In the genomic region with DNA sequence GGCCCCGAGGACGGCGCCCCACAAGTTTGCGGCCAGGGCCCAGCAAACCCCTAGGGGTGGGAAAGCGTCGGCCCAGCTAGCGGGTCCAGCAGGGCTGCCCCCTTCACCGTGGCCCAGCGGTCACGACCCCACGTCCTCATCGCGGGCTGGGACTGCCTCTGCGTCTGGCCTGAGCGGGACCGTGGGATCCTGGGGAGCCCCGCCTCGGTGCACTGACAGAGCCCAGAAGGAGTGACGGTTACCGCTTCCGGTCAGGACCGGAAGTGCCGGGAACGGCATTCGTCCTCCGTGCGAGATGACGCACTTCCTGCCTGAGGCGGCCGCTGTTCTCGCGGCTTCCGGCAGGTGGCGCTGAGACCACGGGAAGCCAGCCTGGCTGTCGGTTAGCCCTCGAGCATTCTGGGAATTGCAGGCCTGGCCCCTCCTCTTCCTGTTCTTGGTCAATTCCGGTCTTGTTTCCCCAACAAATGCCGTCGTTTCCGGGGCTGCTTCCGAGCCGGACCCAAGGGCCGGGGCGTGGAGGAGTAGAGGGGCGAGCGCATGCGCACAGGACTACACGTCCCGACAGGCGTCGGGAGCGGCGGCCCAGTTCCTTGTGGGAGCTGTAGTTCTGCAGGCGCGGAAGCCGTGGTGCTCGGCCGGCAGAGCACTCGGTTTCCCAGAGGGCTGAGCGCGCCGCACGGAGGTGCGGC, we compare ENCODE assay signal across 8 cellular contexts. TPM values are rescaled to one million over a fixed set of nuclear protein-coding genes. Genes with fewer than 3 reads are reported as not detected.
A peak's percentile ranks its signal among the peaks of the same experiment; 100 is the strongest.
DNase-seq lines count a peak whose midpoint lies in the region; ATAC-seq and TF ChIP-seq lines count a peak whose summit lies in the region.

Gene TSSC4 (plus strand): TSS at position 682 of the 692 bp plus-strand sequence. CDS start 1,884 bp downstream, outside the sequence.

- H3K27ac ChIP-seq in right atrium auricular region (peak within 1 kb of the TSS; percentile 95), vagina (peak within 1 kb of the TSS; percentile 96)

- peak within 1 kb of the TSS; percentile 66 to 81 for H3K4me3 ChIP-seq in right atrium auricular region
- peak within 1 kb of the TSS; percentile 87 to 97 for H3K4me3 ChIP-seq in vagina

- in situ Hi-C loops in GM13977 (cut with MboI; ENCODE audit: low pct_unique_long_range_greater_than_20kb, low sequenced_read_pairs, unreplicated experiment), result loop anchor here (25.0 kb wide), 1 partner anchor 213 kb away; no protein-coding TSS in a partner anchor

- H3K27me3 ChIP-seq in right atrium auricular region (no peaks in the 10 kb centered on the region), vagina (no peaks in the 10 kb centered on the region)

- TF ChIP-seq CTCF in GM13977 (IDR thresholded peaks at IDR 0.05; ENCODE audit: extremely low read depth, insufficient read depth, missing control alignments), result peak; percentile 100
- TF ChIP-seq CTCF in right atrium auricular region (IDR thresholded peaks at IDR 0.05), result peak; percentile 81 to 97
- peak; percentile 95 to 97 (median 96) for TF ChIP-seq CTCF in vagina (IDR thresholded peaks at IDR 0.05)

- H3K4me1 ChIP-seq in right atrium auricular region, result peaks cover 0 to 27% of the 10 kb centered on the region in 2 donors
- H3K4me1 ChIP-seq in vagina, result peaks cover 37% of the 10 kb centered on the region

- H3K9me3 ChIP-seq in right atrium auricular region, result no peaks in the 10 kb centered on the region
- no peaks in the 10 kb centered on the region for H3K9me3 ChIP-seq in vagina

- intact Hi-C loops in vagina (cut with DNase I), result no loop called here

- H3K36me3 ChIP-seq in right atrium auricular region (peaks cover 56% of the 10 kb centered on the region), vagina (peaks cover 0 to 48% of the 10 kb centered on the region in 2 donors)

- peak in 1 of 2 donors; percentile 65 for TF ChIP-seq POLR2A in vagina (IDR thresholded peaks at IDR 0.05)

- peak; percentile 84 for ATAC-seq in HG02885 (IDR thresholded peaks at IDR 0.05; ENCODE audit: poor library complexity, unreplicated experiment)

- DNase-seq in GM13977 (ENCODE audit: low spot score), result peak; percentile 100
- peak; percentile 98 for DNase-seq in NCI-H1694 treated with DMSO at 0.1 percent for 48 hours (lab: John Stamatoyannopoulos, UW)
- peak; percentile 99 to 100 (median 99) for DNase-seq in T-helper 2 cell
- peak; percentile 97 to 100 (median 100) for DNase-seq in anterior cingulate cortex (lab: John Stamatoyannopoulos, UW)
- DNase-seq in right atrium auricular region (ENCODE audit: low spot score), result peak; percentile 100
- DNase-seq in pulmonary artery endothelial cell (ENCODE audit: low read depth, low spot score), result peak; percentile 100
- peak; percentile 100 for DNase-seq in vagina (ENCODE audit: extremely low spot score in 2 of 2)

RNA-seq across cellular contexts. Expression of gene TSSC4, which starts in this region (rescaled TPM):
- total RNA-seq in right atrium auricular region (10 to 100 TPM; 26.7 to 40.3 TPM), pulmonary artery endothelial cell (63.2 and 82.5 TPM in 2 replicates), vagina (37.6 TPM)

Comparison
In these comparisons a context has a peak if more than half of its experiments do, and no peak if none do; other contexts are left out.
1. Peak in every context shown above with its lines: DNase-seq, ATAC-seq, H3K4me3 ChIP-seq and H3K27ac ChIP-seq.